ENCODE assay signal across 8 cellular contexts in the genomic region with DNA sequence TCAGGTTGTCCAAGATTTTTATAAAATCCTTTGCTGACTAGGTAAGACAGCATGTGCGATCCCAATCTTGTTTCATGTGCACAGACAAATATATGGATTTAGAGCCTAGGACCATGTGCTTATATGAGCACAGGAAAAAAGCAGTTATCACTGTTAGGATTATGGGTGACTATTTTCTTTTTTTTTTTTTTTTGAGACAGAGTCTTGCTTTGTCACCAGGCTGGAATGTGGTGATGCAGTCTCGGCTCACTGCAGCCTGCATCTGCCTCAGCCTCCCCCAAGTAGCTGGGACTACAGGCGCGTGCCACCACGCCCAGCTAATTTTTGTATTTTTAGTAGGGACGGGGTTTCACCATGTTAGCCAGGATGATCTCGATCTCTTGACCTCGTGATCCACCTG. TPM values are rescaled to one million over a fixed set of nuclear protein-coding genes. Genes with fewer than 3 reads are reported as not detected.
DNase-seq lines count a peak whose midpoint lies in the region; FAIRE-seq and TF ChIP-seq lines count a peak whose summit lies in the region.
"Not testable (repeated sequence)": the region's sequence is repeated elsewhere in the genome, so short reads cannot be mapped to it uniquely, and the experiment has no call there.

No MANE protein-coding gene starts in this region.

- not testable (repeated sequence) for H3K36me3 ChIP-seq in MG63; bronchial epithelial cell (ENCODE audit: control insufficient read depth, insufficient read depth, low read length)

- H3K27me3 ChIP-seq in MG63; bronchial epithelial cell (ENCODE audit: control insufficient read depth, insufficient read depth, low read length): not testable (repeated sequence)

- H3K4me3 ChIP-seq in MG63; bronchial epithelial cell (ENCODE audit: low read depth, low read length); fibroblast of the aortic adventitia (ENCODE audit: low read depth, low read length): not testable (repeated sequence)

- DNase-seq in AG20443 (ENCODE audit: low spot score) (peak; percentile 47), HCEC 1CT (peak; percentile 82), MG63 (peak; percentile 65), SW 1271 (lab: John Stamatoyannopoulos, UW) (peak; percentile 31 to 53), bronchial epithelial cell (ENCODE audit: low read depth) (peak; percentile 78), fibroblast of the aortic adventitia (ENCODE audit: low read depth) (peak; percentile 66), kidney tubule cell (ENCODE audit: low spot score) (peak; percentile 78), urothelium cell line (ENCODE audit: low spot score) (peak; percentile 49)

- not testable (repeated sequence) for H3K9me3 ChIP-seq in MG63

- TF ChIP-seq CTCF in bronchial epithelial cell (IDR thresholded peaks at IDR 0.05; ENCODE audit: insufficient read depth, low read length, severe bottlenecking); fibroblast of the aortic adventitia (IDR thresholded peaks at IDR 0.05; ENCODE audit: insufficient read depth, low read length): not testable (repeated sequence)

- not testable (repeated sequence) for FAIRE-seq in bronchial epithelial cell (lab: Jason Lieb, UNC); urothelium cell line (lab: Jason Lieb, UNC)

RNA-seq across cellular contexts. Expression of a gene that starts 14.8 kb away (rescaled TPM):
- 40.7 and 73.5 TPM in 2 replicates for total RNA-seq in MG63 (2014; rRNA removed; shearing (Covaris generic); ENCODE audit: low replicate concordance)
- 15.9 and 18.4 TPM in 2 replicates for total RNA-seq in bronchial epithelial cell
- 10.9 and 30.2 TPM in 2 replicates for total RNA-seq in fibroblast of the aortic adventitia (ENCODE audit: low replicate concordance)
